19 cellular contexts compared by ENCODE assay signal in the genomic region with DNA sequence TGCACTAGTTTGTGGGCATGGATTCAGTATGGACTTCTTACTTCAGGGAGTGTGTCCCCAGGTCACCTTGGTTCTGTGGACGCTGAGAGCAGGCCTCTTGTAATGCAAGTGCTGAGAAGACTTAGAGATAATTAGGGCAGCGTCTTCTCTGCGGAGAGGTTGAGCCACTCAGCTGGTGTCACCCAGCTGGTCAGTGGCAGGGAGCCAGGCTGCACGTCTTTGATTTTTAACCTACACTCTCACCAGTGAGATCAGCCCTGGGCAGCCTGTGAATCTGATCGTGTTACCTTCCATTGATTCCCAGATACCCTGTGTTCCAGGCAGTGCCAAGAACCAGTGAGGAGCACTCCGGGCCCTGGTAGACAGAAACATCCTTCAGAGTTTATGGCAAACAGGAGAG.
A peak's percentile ranks its signal among the peaks of the same experiment; 100 is the strongest.
DNase-seq lines count a peak whose midpoint lies in the region; ATAC-seq and TF ChIP-seq lines count a peak whose summit lies in the region.
"Had no signal": no experiment of that assay in that cellular context is flagged by ENCODE, and none has a peak within 500 bp of the region (broad histone marks: within the 10 kb centered on the region; RNA-seq: fewer than 3 reads in every experiment).

No MANE protein-coding gene starts in this region.

- peak overlapping the region; percentile 13 for H3K27ac Mint-ChIP-seq in glutamatergic neuron (ENCODE audit: unreplicated experiment)
- H3K27ac Mint-ChIP-seq in type B pancreatic cell: peak overlapping the region; percentile 95
- no peak overlapping the region for H3K27ac Mint-ChIP-seq in activated CD4-positive, alpha-beta T cell treated with anti-CD3 and anti-CD28 coated beads, Interleukin-2, amount 10 ng/mL, durations not matched to agents 24 days and 14 days
- H3K27ac Mint-ChIP-seq: activated CD8-positive, alpha-beta T cell treated with anti-CD3 and anti-CD28 coated beads, Interleukin-2, amount 10 ng/mL, durations not matched to agents 7 days and 5 days; GM23338; stimulated activated memory B cell treated with anti-CD40 and anti-IgM and Interleukin-4, amounts not matched to agents 10 μg/mL and 1 μg/mL and 100 μg/mL, for 72 hours had no signal

- H3K27me3 Mint-ChIP-seq in glutamatergic neuron (ENCODE audit: unreplicated experiment) (peaks cover 7% of the 10 kb centered on the region), type B pancreatic cell (peaks cover 4% of the 10 kb centered on the region)
- peaks cover 4% of the 10 kb centered on the region for H3K27me3 Mint-ChIP-seq in activated CD4-positive, alpha-beta T cell treated with anti-CD3 and anti-CD28 coated beads, Interleukin-2, amount 10 ng/mL, durations not matched to agents 24 days and 14 days

- H3K36me3 ChIP-seq in heart right ventricle: no peaks in the 10 kb centered on the region
- H3K36me3 ChIP-seq in left lung: no peaks in the 10 kb centered on the region
- H3K36me3 ChIP-seq: BE2C, colonic mucosa had no signal

- TF ChIP-seq CTCF in heart right ventricle (IDR thresholded peaks at IDR 0.05) (no peak), glutamatergic neuron (IDR thresholded peaks at IDR 0.05; ENCODE audit: partially characterized antibody, unreplicated experiment) (no peak), type B pancreatic cell (conservative IDR thresholded peaks at IDR 0.05) (no peak), left lung (IDR thresholded peaks at IDR 0.05) (no peak)

- H3K9me3 ChIP-seq in heart right ventricle (no peaks in the 10 kb centered on the region), left lung (no peaks in the 10 kb centered on the region)
- H3K9me3 ChIP-seq: BE2C, colonic mucosa had no signal

- ATAC-seq in heart right ventricle: no peak
- no peak for ATAC-seq in left lung
- ATAC-seq: activated CD8-positive, alpha-beta T cell treated with anti-CD3 and anti-CD28 coated beads, Interleukin-2, amount 10 ng/mL, durations not matched to agents 7 days and 5 days; GM23338; stimulated activated memory B cell treated with anti-CD40 and anti-IgM and Interleukin-4, amounts not matched to agents 10 μg/mL and 1 μg/mL and 100 μg/mL, for 72 hours had no signal

- peaks cover 6% of the 10 kb centered on the region for H3K9me3 Mint-ChIP-seq in glutamatergic neuron (ENCODE audit: unreplicated experiment)
- H3K9me3 Mint-ChIP-seq in type B pancreatic cell: no peaks in the 10 kb centered on the region
- peaks cover 6% of the 10 kb centered on the region for H3K9me3 Mint-ChIP-seq in activated CD4-positive, alpha-beta T cell treated with anti-CD3 and anti-CD28 coated beads, Interleukin-2, amount 10 ng/mL, durations not matched to agents 24 days and 14 days

- DNase-seq in heart right ventricle (no peak), cardiac septum (ENCODE audit: low spot score) (no peak), RPMI8226 (peak; percentile 76), glutamatergic neuron (no peak), type B pancreatic cell (ENCODE audit: extremely low spot score, unreplicated experiment) (no peak), hippocampal formation (lab: John Stamatoyannopoulos, UW) (no peak), left lung (no peak)
- no peak for DNase-seq in activated CD4-positive, alpha-beta T cell treated with anti-CD3 and anti-CD28 coated beads, Interleukin-2, amount 10 ng/mL, durations not matched to agents 24 days and 14 days
- DNase-seq: activated CD4-positive, CD25-positive, alpha-beta regulatory T cell; activated CD8-positive, alpha-beta T cell treated with anti-CD3 and anti-CD28 coated beads, Interleukin-2, amount 10 ng/mL, durations not matched to agents 7 days and 5 days; BE2C; colonic mucosa; COR-L47; EL; NCI-H1930; NCI-H446 treated with DMSO at 0.1 percent for 48 hours; small intestine had no signal

- WGBS in heart right ventricle, 2 donors: 46 to 49% methylated on average over 6 of the region's 6 CpGs

- H3K27me3 ChIP-seq in heart right ventricle: no peaks in the 10 kb centered on the region
- no peaks in the 10 kb centered on the region for H3K27me3 ChIP-seq in left lung
- H3K27me3 ChIP-seq: BE2C, colonic mucosa had no signal

- H3K4me3 Mint-ChIP-seq in glutamatergic neuron (ENCODE audit: unreplicated experiment) (no peak overlapping the region), type B pancreatic cell (no peak overlapping the region)
- H3K4me3 Mint-ChIP-seq in activated CD4-positive, alpha-beta T cell treated with anti-CD3 and anti-CD28 coated beads, Interleukin-2, amount 10 ng/mL, durations not matched to agents 24 days and 14 days: no peak overlapping the region
- H3K4me3 Mint-ChIP-seq: activated CD8-positive, alpha-beta T cell treated with anti-CD3 and anti-CD28 coated beads, Interleukin-2, amount 10 ng/mL, durations not matched to agents 7 days and 5 days; GM23338; stimulated activated memory B cell treated with anti-CD40 and anti-IgM and Interleukin-4, amounts not matched to agents 10 μg/mL and 1 μg/mL and 100 μg/mL, for 72 hours had no signal

- H3K4me3 ChIP-seq in heart right ventricle: no peak overlapping the region
- no peak overlapping the region for H3K4me3 ChIP-seq in left lung
- H3K4me3 ChIP-seq: colonic mucosa, GM23338 had no signal

- peaks cover 44 to 99% (median 83%) of the 10 kb centered on the region in 9 donors for H3K4me1 ChIP-seq in heart right ventricle
- peaks cover 57 to 99% of the 10 kb centered on the region in 2 donors for H3K4me1 ChIP-seq in left lung

- H3K36me3 Mint-ChIP-seq in glutamatergic neuron (ENCODE audit: unreplicated experiment) (no peaks in the 10 kb centered on the region), type B pancreatic cell (peaks cover 9% of the 10 kb centered on the region)
- peaks cover 4% of the 10 kb centered on the region for H3K36me3 Mint-ChIP-seq in activated CD4-positive, alpha-beta T cell treated with anti-CD3 and anti-CD28 coated beads, Interleukin-2, amount 10 ng/mL, durations not matched to agents 24 days and 14 days (ENCODE audit: low read depth)

- intact Hi-C loops in heart right ventricle (cut with DNase I): loop anchor here in 7 of 10 donors (2.0 to 10.0 kb wide), 6 partner anchors 91 to 641 kb away; a partner anchor contains a TSS
- intact Hi-C loops in cardiac septum (cut with DNase I): loop anchor here (10.0 kb wide), 1 partner anchor 641 kb away; no protein-coding TSS in a partner anchor
- intact Hi-C loops in activated CD4-positive, alpha-beta T cell treated with anti-CD3 and anti-CD28 coated beads, Interleukin-2, amount 10 ng/mL, durations not matched to agents 24 days and 14 days (cut with micrococcal nuclease): no loop called here
- intact Hi-C loops in left lung (cut with DNase I): loop anchor here in 1 of 2 donors (10.0 kb wide), 2 partner anchors 81 to 129 kb away; no protein-coding TSS in a partner anchor

- peaks cover 46% of the 10 kb centered on the region for H3K4me1 Mint-ChIP-seq in glutamatergic neuron (ENCODE audit: low read depth, unreplicated experiment)
- H3K4me1 Mint-ChIP-seq in type B pancreatic cell (ENCODE audit: unreplicated experiment): peaks cover 51% of the 10 kb centered on the region
- peaks cover 32% of the 10 kb centered on the region for H3K4me1 Mint-ChIP-seq in activated CD4-positive, alpha-beta T cell treated with anti-CD3 and anti-CD28 coated beads, Interleukin-2, amount 10 ng/mL, durations not matched to agents 24 days and 14 days
- H3K4me1 Mint-ChIP-seq: stimulated activated memory B cell treated with anti-CD40 and anti-IgM and Interleukin-4, amounts not matched to agents 10 μg/mL and 1 μg/mL and 100 μg/mL, for 72 hours had no signal

- H3K27ac ChIP-seq in heart right ventricle: peak overlapping the region in 9 of 10 donors; percentile 51 to 87 (median 72)
- peak overlapping the region in 1 of 2 donors; percentile 76 for H3K27ac ChIP-seq in left lung
- H3K27ac ChIP-seq: colonic mucosa had no signal
